In genomic region chr11:3604169-3604568, GRCh38 we compare ENCODE assay signal across 2 cellular contexts.
TF ChIP-seq lines count a peak whose summit lies in the region.

No MANE protein-coding gene starts in this region.

TF ChIP-seq in K562, 482 proteins besides CTCF, POLR2A, EP300 and RAD21 (continues in another document):
- TF ChIP-seq CBFA2T3 (IDR thresholded peaks at IDR 0.05) = no peak
- TF ChIP-seq ZNF280A (IDR thresholded peaks at IDR 0.05; ENCODE audit: low read depth, partially characterized antibody) = no peak
- TF ChIP-seq KAT8 (IDR thresholded peaks at IDR 0.05; ENCODE audit: low read depth) = no peak
- no peak for TF ChIP-seq SLC30A9 (CRISPR knock-in tag; IDR thresholded peaks at IDR 0.05)
- no peak for TF ChIP-seq U2AF1 (optimal IDR thresholded peaks at IDR 0.05; ENCODE audit: low read depth, low read length)
- TF ChIP-seq HMG20B (CRISPR knock-in tag; IDR thresholded peaks at IDR 0.05) = no peak
- no peak for TF ChIP-seq ZNF717 (CRISPR knock-in tag; IDR thresholded peaks at IDR 0.05)
- 0 out of 2 replicates have a peak, but pooled peaks have one; percentile 32 for TF ChIP-seq HES1 (IDR thresholded peaks at IDR 0.05; ENCODE audit: low read depth)
- TF ChIP-seq ZBTB8A (IDR thresholded peaks at IDR 0.05; ENCODE audit: partially characterized antibody) = no peak
- no peak for TF ChIP-seq TRIM25 (IDR thresholded peaks at IDR 0.05; ENCODE audit: borderline replicate concordance)
- TF ChIP-seq LEF1 (IDR thresholded peaks at IDR 0.05) = peak; percentile 16; the same call in 1 of the 2 replicates
- no peak for TF ChIP-seq MCM7 (IDR thresholded peaks at IDR 0.05)
- TF ChIP-seq ZNF57 (CRISPR knock-in tag; IDR thresholded peaks at IDR 0.05) = no peak
- TF ChIP-seq NFYB (IDR thresholded peaks at IDR 0.05; ENCODE audit: extremely low read depth, insufficient read length) = no peak
- no peak for TF ChIP-seq KDM4B (IDR thresholded peaks at IDR 0.05; ENCODE audit: borderline replicate concordance in 2 of 2, low read depth in 1 of 2)
- TF ChIP-seq ZNF778 (CRISPR knock-in tag; IDR thresholded peaks at IDR 0.05) = no peak
- no peak for TF ChIP-seq ZNF561 (CRISPR knock-in tag; conservative IDR thresholded peaks at IDR 0.05)
- TF ChIP-seq HBP1 (CRISPR knock-in tag; IDR thresholded peaks at IDR 0.05) = no peak
- no peak for TF ChIP-seq ZFP91 (CRISPR knock-in tag; IDR thresholded peaks at IDR 0.05)
- no peak for TF ChIP-seq SRF (CRISPR knock-in tag; IDR thresholded peaks at IDR 0.05)
- TF ChIP-seq TCF15 (CRISPR knock-in tag; IDR thresholded peaks at IDR 0.05) = no peak
- TF ChIP-seq TAL1 (IDR thresholded peaks at IDR 0.05) = no peak
- TF ChIP-seq DPF2 (IDR thresholded peaks at IDR 0.05) = no peak
- TF ChIP-seq PTBP1 (IDR thresholded peaks at IDR 0.05; ENCODE audit: low read depth, low read length) = no peak
- no peak for TF ChIP-seq ZNF23 (CRISPR knock-in tag; IDR thresholded peaks at IDR 0.05)
- no peak for TF ChIP-seq NCOA4 (IDR thresholded peaks at IDR 0.05; ENCODE audit: partially characterized antibody)

TF ChIP-seq in HepG2, 621 proteins besides CTCF, POLR2A, EP300 and RAD21:
- TF ChIP-seq ZNF33B (CRISPR knock-in tag; IDR thresholded peaks at IDR 0.05) (no peak), ZNF501 (CRISPR knock-in tag; IDR thresholded peaks at IDR 0.05) (no peak), TEF (CRISPR knock-in tag; IDR thresholded peaks at IDR 0.05) (no peak), NFE2L1 (CRISPR knock-in tag; IDR thresholded peaks at IDR 0.05; ENCODE audit: borderline replicate concordance) (no peak), MEF2D (CRISPR knock-in tag; IDR thresholded peaks at IDR 0.05) (no peak), TBP (CRISPR knock-in tag; IDR thresholded peaks at IDR 0.05) (no peak), SMC3 (IDR thresholded peaks at IDR 0.05; ENCODE audit: low read length) (no peak), ZNF143 (CRISPR knock-in tag; IDR thresholded peaks at IDR 0.05) (no peak), ZNF563 (CRISPR knock-in tag; IDR thresholded peaks at IDR 0.05) (no peak)
